10 cellular contexts compared by ENCODE assay signal in the genomic region with DNA sequence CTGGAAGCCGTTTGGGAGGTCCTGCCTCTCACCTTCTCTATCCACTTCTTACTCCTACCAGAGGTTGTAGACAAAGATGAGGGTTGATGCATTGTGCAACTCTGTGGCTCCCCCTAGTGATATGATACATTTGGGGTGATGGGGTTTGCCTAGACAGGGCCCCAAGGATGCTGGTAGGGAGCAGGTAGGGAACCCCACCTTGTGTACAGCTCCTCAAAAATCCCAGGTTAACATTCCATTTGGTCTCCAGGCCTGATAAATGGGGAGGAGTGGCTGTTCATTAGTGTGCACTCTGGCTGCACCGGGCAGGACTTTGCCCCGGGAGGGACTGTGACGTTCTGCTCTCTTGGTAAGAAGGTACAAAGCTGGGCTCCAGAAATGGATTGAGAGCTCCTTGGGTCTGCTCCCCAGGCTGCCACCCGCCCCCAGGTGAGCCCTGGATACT. TPM values are rescaled to one million over a fixed set of nuclear protein-coding genes. Genes with fewer than 3 reads are reported as not detected.
DNase-seq lines count a peak whose midpoint lies in the region; ATAC-seq and TF ChIP-seq lines count a peak whose summit lies in the region.
"Had no signal": no experiment of that assay in that cellular context is flagged by ENCODE, and none has a peak within 500 bp of the region (broad histone marks: within the 10 kb centered on the region; RNA-seq: fewer than 3 reads in every experiment).

No MANE protein-coding gene starts in this region.

- no CpG with 5 or more reads among the region's 5 CpGs for WGBS in mesendoderm (ENCODE audit: extremely low coverage, insufficient coverage, low lambda C conversion rate)
- 19 to 47% (median 35%) methylated on average over 4 to 5 of the region's 5 CpGs for WGBS in stomach, 5 donors

- H3K9me3 ChIP-seq in DOHH2 (ENCODE audit: control insufficient read depth, insufficient read depth, low read length) (no peaks in the 10 kb centered on the region), adipocyte (ENCODE audit: control insufficient read depth, low read length) (no peaks in the 10 kb centered on the region), stomach (no peaks in the 10 kb centered on the region)
- H3K9me3 ChIP-seq: vagina had no signal

- H2BK5ac ChIP-seq in mesendoderm (ENCODE audit: low read length): no peak overlapping the region

- no peaks in the 10 kb centered on the region for H3K79me1 ChIP-seq in mesendoderm (ENCODE audit: low read length)

- H3K4me2 ChIP-seq in DOHH2 (ENCODE audit: low read length) (no peak overlapping the region), mesendoderm (ENCODE audit: low read length) (no peak overlapping the region)

- H2BK15ac ChIP-seq in mesendoderm (replicated peaks; ENCODE audit: low read depth): no peak overlapping the region

- no peak overlapping the region for H3K4ac ChIP-seq in mesendoderm (ENCODE audit: low read depth, low read length)

- peak; percentile 79 for TF ChIP-seq CTCF in DOHH2 (IDR thresholded peaks at IDR 0.05; ENCODE audit: low read depth, low read length, poor library complexity, severe bottlenecking)
- TF ChIP-seq CTCF in stomach (IDR thresholded peaks at IDR 0.05): peak in 2 of 7 experiments; percentile 10 to 22

- peaks cover 35% of the 10 kb centered on the region for H3K27me3 ChIP-seq in DOHH2 (ENCODE audit: control insufficient read depth, low read length)
- peaks cover 15% of the 10 kb centered on the region for H3K27me3 ChIP-seq in adipocyte (replicated peaks; ENCODE audit: control insufficient read depth, insufficient read depth, low read length)
- H3K27me3 ChIP-seq in mesendoderm (ENCODE audit: insufficient read depth, low read length, poor library complexity): no peaks in the 10 kb centered on the region
- peaks cover 0 to 75% (median 7%) of the 10 kb centered on the region in 3 donors for H3K27me3 ChIP-seq in stomach
- H3K27me3 ChIP-seq: vagina had no signal

- no peak overlapping the region for H4K8ac ChIP-seq in mesendoderm (ENCODE audit: low read depth, low read length)

- no peak overlapping the region for H2AK5ac ChIP-seq in mesendoderm (ENCODE audit: low read length)

- intact Hi-C loops in stomach (cut with DNase I; ENCODE audit: low total_unique reads): loop anchor here (10.0 kb wide), 1 partner anchor 104 kb away; no protein-coding TSS in a partner anchor

- no peak overlapping the region for H4K5ac ChIP-seq in mesendoderm (ENCODE audit: low read length)

- H3K4me1 ChIP-seq in DOHH2 (ENCODE audit: control insufficient read depth, low read length) (peaks cover 20% of the 10 kb centered on the region), adipocyte (ENCODE audit: control insufficient read depth, insufficient read depth, low read length) (no peaks in the 10 kb centered on the region), mesendoderm (ENCODE audit: control insufficient read depth, low read depth, low read length) (no peaks in the 10 kb centered on the region), stomach (peaks cover 0 to 4% (median 0%) of the 10 kb centered on the region in 4 donors)
- H3K4me1 ChIP-seq: vagina had no signal

- H3K4me3 ChIP-seq in DOHH2 (ENCODE audit: low read length) (no peak overlapping the region), adipocyte (ENCODE audit: low read length) (no peak overlapping the region), mesendoderm (ENCODE audit: low read length) (no peak overlapping the region), stomach (no peak overlapping the region)
- H3K4me3 ChIP-seq: vagina had no signal

- H3K23ac ChIP-seq in mesendoderm (ENCODE audit: low read length): no peak overlapping the region

- H3F3A ChIP-seq in DOHH2 (ENCODE audit: control insufficient read depth, insufficient read depth): peaks cover 9% of the 10 kb centered on the region

- H4K20me1 ChIP-seq in DOHH2 (ENCODE audit: control insufficient read depth, insufficient read depth, low read depth, low read length): 0 out of 2 replicates have a peak, but pooled peaks cover 4% of the 10 kb centered on the region

- H3K36me3 ChIP-seq in DOHH2 (ENCODE audit: control insufficient read depth, low read length) (no peaks in the 10 kb centered on the region), adipocyte (ENCODE audit: control insufficient read depth, insufficient read depth, low read length, severe bottlenecking) (no peaks in the 10 kb centered on the region), mesendoderm (ENCODE audit: control insufficient read depth, insufficient read depth, low read length) (no peaks in the 10 kb centered on the region), stomach (no peaks in the 10 kb centered on the region)
- H3K36me3 ChIP-seq: vagina had no signal

- no peaks in the 10 kb centered on the region for H3K9me2 ChIP-seq in DOHH2 (replicated peaks; ENCODE audit: control insufficient read depth, low read length)

- no peak overlapping the region for H3K27ac ChIP-seq in DOHH2 (ENCODE audit: low read depth, low read length)
- no peak overlapping the region for H3K27ac ChIP-seq in mesendoderm (ENCODE audit: low read depth, low read length)
- no peak overlapping the region for H3K27ac ChIP-seq in stomach
- H3K27ac ChIP-seq: vagina had no signal

- no peak for ATAC-seq in HG03135 (IDR thresholded peaks at IDR 0.05; ENCODE audit: unreplicated experiment)

- H3K9ac ChIP-seq in adipocyte (ENCODE audit: low read length): no peak overlapping the region
- no peak overlapping the region for H3K9ac ChIP-seq in mesendoderm (ENCODE audit: low read length)

- no peaks in the 10 kb centered on the region for H3K79me2 ChIP-seq in DOHH2 (ENCODE audit: control insufficient read depth, low read length)
- no peaks in the 10 kb centered on the region for H3K79me2 ChIP-seq in mesendoderm (ENCODE audit: control insufficient read depth, insufficient read depth, low read length)

- H2BK120ac ChIP-seq in mesendoderm (ENCODE audit: low read depth, low read length): no peak overlapping the region

- no peak for TF ChIP-seq POLR2A in stomach (IDR thresholded peaks at IDR 0.05)

- TF ChIP-seq EP300 in stomach (IDR thresholded peaks at IDR 0.05): no peak

- DNase-seq in KG1 (lab: John Stamatoyannopoulos, UW): peak; percentile 54
- peak; percentile 33 for DNase-seq in adipocyte (ENCODE audit: low read depth)
- peak; percentile 21 for DNase-seq in mesendoderm
- DNase-seq in globus pallidus (ENCODE audit: low spot score): no peak
- DNase-seq in stomach: no peak
- no peak for DNase-seq in cortex of kidney (lab: John Stamatoyannopoulos, UW)

- H3K18ac ChIP-seq in mesendoderm (ENCODE audit: low read length): no peak overlapping the region

- no peak overlapping the region for H3K56ac ChIP-seq in mesendoderm (ENCODE audit: low read length)

RNA-seq across cellular contexts. Expression of a gene that starts 19.2 kb away (rescaled TPM):
- not detected for polyA plus RNA-seq in mesendoderm (2013, experiment 1 of 2)
- not detected for polyA plus RNA-seq in mesendoderm (2013, experiment 2 of 2)
- 1 to 10 TPM in 2 of 5 donors, not detected in 3; 1.1 to 2.3 TPM for total RNA-seq in stomach
- 1 to 10 TPM in 1 of 3 donors, under 1 TPM in 2; 0.20 to 1.1 (median 0.56) TPM for polyA plus RNA-seq in stomach
- total RNA-seq: RPMI7951, vagina had no signal

RNA-seq across cellular contexts. Expression of a gene that starts 21.6 kb away (rescaled TPM):
- polyA plus RNA-seq in mesendoderm (2013, experiment 1 of 2): 0.03 TPM
- polyA plus RNA-seq in mesendoderm (2013, experiment 2 of 2): 0.01 TPM
- 10 to 100 TPM in 1 of 5 donors, 1 to 10 TPM in 2, not detected in 2; 1.1 to 21.4 (median 4.6) TPM for total RNA-seq in stomach
- polyA plus RNA-seq in stomach: 1 to 10 TPM; 1.7 to 3.1 (median 2.3) TPM
- total RNA-seq: RPMI7951 had no signal

RNA-seq across cellular contexts. Expression of a gene that starts 39.3 kb away (rescaled TPM):
- polyA plus RNA-seq in mesendoderm (2013, experiment 1 of 2): not detected
- not detected for polyA plus RNA-seq in mesendoderm (2013, experiment 2 of 2)
- not detected for total RNA-seq in stomach
- polyA plus RNA-seq in stomach: not detected
- total RNA-seq: RPMI7951, vagina had no signal

RNA-seq across cellular contexts. Expression of a gene that starts 48.7 kb away (rescaled TPM):
- polyA plus RNA-seq in mesendoderm (2013, experiment 1 of 2): 4.2 TPM
- polyA plus RNA-seq in mesendoderm (2013, experiment 2 of 2): 4.6 TPM
- total RNA-seq in stomach: not detected
- not detected for polyA plus RNA-seq in stomach
- total RNA-seq: RPMI7951, vagina had no signal

RNA-seq across cellular contexts. Expression of a gene that starts 51.3 kb away (rescaled TPM):
- not detected for polyA plus RNA-seq in mesendoderm (2013, experiment 1 of 2)
- polyA plus RNA-seq in mesendoderm (2013, experiment 2 of 2): not detected
- total RNA-seq in stomach: not detected
- polyA plus RNA-seq in stomach: not detected
- total RNA-seq: RPMI7951, vagina had no signal

Comparison
In these comparisons a context has a peak if more than half of its experiments do, and no peak if none do; other contexts are left out.
1. DNase-seq: peak in KG1 (single experiment), adipocyte (single experiment) and mesendoderm (single experiment); none in globus pallidus (single experiment), stomach (single experiment) and cortex of kidney (single experiment).